8 cellular contexts compared by ENCODE assay signal in the genomic region with DNA sequence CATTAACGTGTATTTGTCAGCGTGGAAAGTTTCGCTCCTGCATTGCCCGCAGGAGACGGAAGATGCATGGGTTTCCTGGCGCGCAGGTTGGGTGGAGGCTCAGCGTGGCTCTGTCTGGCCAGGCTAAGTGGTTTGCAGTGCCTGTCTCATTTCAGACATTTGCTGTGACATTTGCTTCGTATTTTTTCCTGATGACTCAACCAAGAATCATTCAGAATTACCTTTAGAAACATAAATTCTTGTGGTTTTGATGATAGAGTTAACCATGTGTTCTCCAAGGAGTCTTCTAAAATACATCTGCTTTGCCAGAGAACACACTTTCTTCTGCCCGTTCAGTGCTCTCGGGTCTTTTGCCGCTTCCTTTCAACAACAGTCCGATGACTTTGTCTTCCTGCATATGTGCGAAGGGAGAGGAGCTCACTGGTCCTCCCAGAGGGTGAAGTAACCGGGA.
DNase-seq lines count a peak whose midpoint lies in the region; ATAC-seq lines count a peak whose summit lies in the region.

No MANE protein-coding gene starts in this region.

- H3K36me3 Mint-ChIP-seq in immature natural killer cell: peaks cover under 1 to 3% (median under 1%) of the 10 kb centered on the region in 3 donors
- peaks cover 44% of the 10 kb centered on the region for H3K36me3 Mint-ChIP-seq in stimulated activated naive CD8-positive, alpha-beta T cell treated with anti-CD3 and anti-CD28 coated beads, Interleukin-15, Interleukin-2, amounts not matched to agents 100 ng/mL and 50 ng/mL, for 24 hours (ENCODE audit: low read depth)

- ATAC-seq in GM21723 (IDR thresholded peaks at IDR 0.05; ENCODE audit: unreplicated experiment) (no peak), GM21737 (IDR thresholded peaks at IDR 0.05; ENCODE audit: unreplicated experiment) (no peak)

- peak; percentile 53 for DNase-seq in 8988T
- DNase-seq in NCI-H226: peak; percentile 71
- DNase-seq in activated T-cell treated with anti-CD3 and anti-CD28 coated beads for 24 hours (ENCODE audit: low read depth): peak; percentile 75
- no peak for DNase-seq in immature natural killer cell
- DNase-seq in SK-N-DZ (ENCODE audit: low spot score): no peak

- peaks cover 41 to 47% of the 10 kb centered on the region in 2 donors for H3K4me1 Mint-ChIP-seq in immature natural killer cell
- peaks cover 87% of the 10 kb centered on the region for H3K4me1 Mint-ChIP-seq in stimulated activated naive CD8-positive, alpha-beta T cell treated with anti-CD3 and anti-CD28 coated beads, Interleukin-15, Interleukin-2, amounts not matched to agents 100 ng/mL and 50 ng/mL, for 24 hours (ENCODE audit: low read depth)

- H3K9me3 Mint-ChIP-seq in immature natural killer cell: no peaks in the 10 kb centered on the region
- no peaks in the 10 kb centered on the region for H3K9me3 Mint-ChIP-seq in stimulated activated naive CD8-positive, alpha-beta T cell treated with anti-CD3 and anti-CD28 coated beads, Interleukin-15, Interleukin-2, amounts not matched to agents 100 ng/mL and 50 ng/mL, for 24 hours

- H3K27me3 Mint-ChIP-seq in immature natural killer cell (ENCODE audit: low read depth in 3 of 3): peaks cover 0 to 2% (median 0%) of the 10 kb centered on the region in 3 donors
- no peaks in the 10 kb centered on the region for H3K27me3 Mint-ChIP-seq in stimulated activated naive CD8-positive, alpha-beta T cell treated with anti-CD3 and anti-CD28 coated beads, Interleukin-15, Interleukin-2, amounts not matched to agents 100 ng/mL and 50 ng/mL, for 24 hours

- H3K27ac Mint-ChIP-seq in immature natural killer cell: peak overlapping the region in 5 of 6 donors; percentile 36 to 89 (median 81)
- peak overlapping the region; percentile 99 for H3K27ac Mint-ChIP-seq in stimulated activated naive CD8-positive, alpha-beta T cell treated with anti-CD3 and anti-CD28 coated beads, Interleukin-15, Interleukin-2, amounts not matched to agents 100 ng/mL and 50 ng/mL, for 24 hours

- H3K4me3 Mint-ChIP-seq in immature natural killer cell: peak overlapping the region; percentile 1 to 80 (median 66)
- H3K4me3 Mint-ChIP-seq in stimulated activated naive CD8-positive, alpha-beta T cell treated with anti-CD3 and anti-CD28 coated beads, Interleukin-15, Interleukin-2, amounts not matched to agents 100 ng/mL and 50 ng/mL, for 24 hours: peak overlapping the region; percentile 59

Comparison
In these comparisons a context has a peak if more than half of its experiments do, and no peak if none do; other contexts are left out.
1. DNase-seq: peak in 8988T (single experiment), NCI-H226 (single experiment) and activated T-cell treated with anti-CD3 and anti-CD28 coated beads for 24 hours (single experiment); none in immature natural killer cell (0 of 3) and SK-N-DZ (single experiment).